ENCODE assay signal across 8 cellular contexts in genomic region chr3:192409838-192410683, GRCh38.
DNase-seq lines count a peak whose midpoint lies in the region; ATAC-seq, FAIRE-seq and TF ChIP-seq lines count a peak whose summit lies in the region.

No MANE protein-coding gene starts in this region.

- H4K20me1 ChIP-seq in HepG2 (ENCODE audit: insufficient read depth, low read length), result no peaks in the 10 kb centered on the region

- H3K9me3 ChIP-seq in HepG2 (ENCODE audit: low read length), result no peaks in the 10 kb centered on the region

- intact Hi-C loops in HepG2 (cut with micrococcal nuclease; ENCODE audit: unreplicated experiment), result no loop called here

- H3K79me2 ChIP-seq in HepG2 (ENCODE audit: insufficient read depth, low read length), result no peaks in the 10 kb centered on the region

- TF ChIP-seq EP300 in HepG2 (IDR thresholded peaks at IDR 0.05; ENCODE audit: low read depth in 2 of 2, low read length in 2 of 2) (no peak), HepG2 (CRISPR knock-in tag; IDR thresholded peaks at IDR 0.05; ENCODE audit: borderline replicate concordance) (no peak)

- peaks cover 4% of the 10 kb centered on the region for H3K36me3 Mint-ChIP-seq in activated CD8-positive, alpha-beta memory T cell treated with anti-CD3 and anti-CD28 coated beads, Interleukin-2, amount 10 ng/mL, durations not matched to agents 7 days and 5 days
- no peaks in the 10 kb centered on the region for H3K36me3 Mint-ChIP-seq in activated naive CD8-positive, alpha-beta T cell treated with anti-CD3 and anti-CD28 coated beads for 36 hours

- ATAC-seq in HG03354 (IDR thresholded peaks at IDR 0.05; ENCODE audit: poor library complexity, severe bottlenecking, unreplicated experiment) (peak; percentile 34), HepG2 (peak; percentile 45)
- ATAC-seq in activated CD8-positive, alpha-beta memory T cell treated with anti-CD3 and anti-CD28 coated beads, Interleukin-2, amount 10 ng/mL, durations not matched to agents 7 days and 5 days, result no peak

- H2AFZ ChIP-seq in HepG2 (ENCODE audit: low read length), result no peak overlapping the region

- CTCF ChIA-PET in HepG2 (lab: Yijun Ruan, JAX; ENCODE audit: low intra/inter-chr PET ratio, low total read pairs), result no interaction called here
- CTCF ChIA-PET in activated CD8-positive, alpha-beta memory T cell treated with anti-CD3 and anti-CD28 coated beads, Interleukin-2, amount 10 ng/mL, durations not matched to agents 7 days and 5 days (lab: Charles Lee), result no interaction called here

- TF ChIP-seq RAD21 in HepG2 (CRISPR knock-in tag; IDR thresholded peaks at IDR 0.05), result no peak

- H3K36me3 ChIP-seq in brain microvascular endothelial cell (replicated peaks) (no peaks in the 10 kb centered on the region), HepG2 (replicated peaks in 1 of 2; ENCODE audit: control insufficient read depth in 1 of 2, insufficient read depth in 2 of 2, low read length in 2 of 2) (no peaks in the 10 kb centered on the region), urinary bladder (ENCODE audit: insufficient read depth) (no peaks in the 10 kb centered on the region)

- no peak for TF ChIP-seq POLR2A in HepG2 (IDR thresholded peaks at IDR 0.05; ENCODE audit: insufficient read depth in 1 of 2, low read depth in 2 of 2, low read length in 2 of 2)

- H3K27me3 ChIP-seq in brain microvascular endothelial cell (replicated peaks) (peaks cover 37% of the 10 kb centered on the region), HepG2 (ENCODE audit: control insufficient read depth in 1 of 2, insufficient read depth in 2 of 2, low read length in 2 of 2) (peaks cover 0 to 46% of the 10 kb centered on the region in 2 experiments)

- H3K4me1 ChIP-seq in HepG2 (ENCODE audit: insufficient read depth, low read length), result no peaks in the 10 kb centered on the region
- H3K4me1 ChIP-seq in urinary bladder (ENCODE audit: insufficient read depth), result no peaks in the 10 kb centered on the region

- in situ Hi-C loops in brain microvascular endothelial cell (cut with HindIII; ENCODE audit: low pct_ligation_motif_present, low sequenced_read_pairs) (loop anchor here (25.0 kb wide), 1 partner anchor 998 kb away; no protein-coding TSS in a partner anchor), HepG2 (cut with HindIII; ENCODE audit: extremely low pct_ligation_motif_present, low pct_unique_long_range_greater_than_20kb) (no loop called here)

- no TSS peak for BruUV-seq in HepG2 (replicated peaks; lab: Mats Ljungman, UMichigan)

- POLR2A ChIA-PET in HepG2 (lab: Yijun Ruan, JAX), result no interaction called here

- H3K9ac ChIP-seq in HepG2 (ENCODE audit: insufficient read depth, low read depth, low read length), result no peak overlapping the region

- no peak overlapping the region for H3K4me2 ChIP-seq in HepG2 (ENCODE audit: low read depth, low read length)

- no peak overlapping the region for H3K4me3 Mint-ChIP-seq in activated CD8-positive, alpha-beta memory T cell treated with anti-CD3 and anti-CD28 coated beads, Interleukin-2, amount 10 ng/mL, durations not matched to agents 7 days and 5 days
- no peak overlapping the region for H3K4me3 Mint-ChIP-seq in activated naive CD8-positive, alpha-beta T cell treated with anti-CD3 and anti-CD28 coated beads for 36 hours

- peaks cover 4% of the 10 kb centered on the region for H3K4me1 Mint-ChIP-seq in activated CD8-positive, alpha-beta memory T cell treated with anti-CD3 and anti-CD28 coated beads, Interleukin-2, amount 10 ng/mL, durations not matched to agents 7 days and 5 days
- peaks cover 2% of the 10 kb centered on the region for H3K4me1 Mint-ChIP-seq in activated naive CD8-positive, alpha-beta T cell treated with anti-CD3 and anti-CD28 coated beads for 36 hours

- H3K27ac ChIP-seq in brain microvascular endothelial cell (no peak overlapping the region), HepG2 (ENCODE audit: extremely low read length, insufficient read depth, low read length) (no peak overlapping the region), urinary bladder (ENCODE audit: low read depth) (no peak overlapping the region)

- H3K4me3 ChIP-seq in brain microvascular endothelial cell (ENCODE audit: low read depth, low read length) (peak overlapping the region; percentile 64), HepG2 (replicated peaks in 1 of 3; ENCODE audit: insufficient read depth in 1 of 3, low read depth in 2 of 3, low read length in 3 of 3) (no peak overlapping the region), urinary bladder (ENCODE audit: low read depth, low read length) (peak overlapping the region; percentile 48)

- no peak overlapping the region for H3K27ac Mint-ChIP-seq in activated CD8-positive, alpha-beta memory T cell treated with anti-CD3 and anti-CD28 coated beads, Interleukin-2, amount 10 ng/mL, durations not matched to agents 7 days and 5 days
- no peak overlapping the region for H3K27ac Mint-ChIP-seq in activated naive CD8-positive, alpha-beta T cell treated with anti-CD3 and anti-CD28 coated beads for 36 hours

- H3K9me3 Mint-ChIP-seq in activated CD8-positive, alpha-beta memory T cell treated with anti-CD3 and anti-CD28 coated beads, Interleukin-2, amount 10 ng/mL, durations not matched to agents 7 days and 5 days (ENCODE audit: low read depth), result no peaks in the 10 kb centered on the region
- peaks cover 2% of the 10 kb centered on the region for H3K9me3 Mint-ChIP-seq in activated naive CD8-positive, alpha-beta T cell treated with anti-CD3 and anti-CD28 coated beads for 36 hours

- TF ChIP-seq CTCF in brain microvascular endothelial cell (IDR thresholded peaks at IDR 0.05; ENCODE audit: low read depth, low read length, missing control alignments) (peak; percentile 40), HepG2 (CRISPR knock-in tag; IDR thresholded peaks at IDR 0.05) (no peak)

- DNase-seq in GM03348 (ENCODE audit: low spot score) (peak; percentile 7), brain microvascular endothelial cell (no peak), HepG2 (ENCODE audit: low spot score) (no peak), LoVo (ENCODE audit: low spot score) (no peak)
- DNase-seq in activated CD8-positive, alpha-beta memory T cell treated with anti-CD3 and anti-CD28 coated beads, Interleukin-2, amount 10 ng/mL, durations not matched to agents 7 days and 5 days, result no peak
- DNase-seq in activated naive CD8-positive, alpha-beta T cell treated with anti-CD3 and anti-CD28 coated beads for 36 hours, result no peak

- 7% methylated on average over 19 of the region's 53 CpGs for WGBS in HepG2 (ENCODE audit: low lambda C conversion rate)
- 2% methylated on average over 53 of the region's 53 CpGs for WGBS in urinary bladder

- peaks cover 60% of the 10 kb centered on the region for H3K27me3 Mint-ChIP-seq in activated CD8-positive, alpha-beta memory T cell treated with anti-CD3 and anti-CD28 coated beads, Interleukin-2, amount 10 ng/mL, durations not matched to agents 7 days and 5 days
- H3K27me3 Mint-ChIP-seq in activated naive CD8-positive, alpha-beta T cell treated with anti-CD3 and anti-CD28 coated beads for 36 hours, result peaks cover 64% of the 10 kb centered on the region

- no peak for FAIRE-seq in HepG2 (lab: Jason Lieb, UNC)

TF ChIP-seq in HepG2, 621 proteins besides CTCF, POLR2A, EP300 and RAD21 (continues in another document):
- no peak for TF ChIP-seq GLMP (CRISPR knock-in tag; IDR thresholded peaks at IDR 0.05; ENCODE audit: borderline replicate concordance)
- TF ChIP-seq THAP7 (CRISPR knock-in tag; IDR thresholded peaks at IDR 0.05), result no peak
- TF ChIP-seq PCBP2 (optimal IDR thresholded peaks at IDR 0.05; ENCODE audit: low read depth, low read length, poor library complexity, severe bottlenecking), result no peak
- no peak for TF ChIP-seq ZNF33A (CRISPR knock-in tag; IDR thresholded peaks at IDR 0.05; ENCODE audit: borderline replicate concordance)
- no peak for TF ChIP-seq NFRKB (IDR thresholded peaks at IDR 0.05)
- no peak for TF ChIP-seq MTF2 (CRISPR knock-in tag; IDR thresholded peaks at IDR 0.05; ENCODE audit: borderline replicate concordance)
- no peak for TF ChIP-seq HMG20A (CRISPR knock-in tag; IDR thresholded peaks at IDR 0.05; ENCODE audit: borderline replicate concordance)
- no peak for TF ChIP-seq DRAP1 (CRISPR knock-in tag; IDR thresholded peaks at IDR 0.05)
- no peak for TF ChIP-seq ADNP (CRISPR knock-in tag; IDR thresholded peaks at IDR 0.05)
- TF ChIP-seq ZFY (CRISPR knock-in tag; IDR thresholded peaks at IDR 0.05), result no peak
- TF ChIP-seq BORCS8-MEF2B (CRISPR knock-in tag; IDR thresholded peaks at IDR 0.05), result no peak
- TF ChIP-seq JARID2 (CRISPR knock-in tag; IDR thresholded peaks at IDR 0.05; ENCODE audit: insufficient replicate concordance), result no peak
- no peak for TF ChIP-seq ZNF749 (CRISPR knock-in tag; IDR thresholded peaks at IDR 0.05; ENCODE audit: borderline replicate concordance)
- no peak for TF ChIP-seq HDAC1 (CRISPR knock-in tag; IDR thresholded peaks at IDR 0.05)
- no peak for TF ChIP-seq ZNF879 (CRISPR knock-in tag; IDR thresholded peaks at IDR 0.05)
- TF ChIP-seq ZNF570 (CRISPR knock-in tag; IDR thresholded peaks at IDR 0.05; ENCODE audit: borderline replicate concordance), result no peak

Comparison
In these comparisons a context has a peak if more than half of its experiments do, and no peak if none do; other contexts are left out.
1. H3K4me3 ChIP-seq: peak in brain microvascular endothelial cell (single experiment) and urinary bladder (single experiment); none in HepG2 (0 of 3).